15 cellular contexts compared by ENCODE assay signal in genomic region chr15:101480613-101481380, GRCh38.
"Had no signal": no experiment of that assay in that cellular context is flagged by ENCODE, and none has a peak within 500 bp of the region (broad histone marks: within the 10 kb centered on the region; RNA-seq: fewer than 3 reads in every experiment).

No MANE protein-coding gene starts in this region.

- H3K36me3 Mint-ChIP-seq: activated naive CD8-positive, alpha-beta T cell; naive B cell had no signal

- H3K4me1 Mint-ChIP-seq: naive B cell had no signal

- H3K36me3 ChIP-seq: ascending aorta, upper lobe of right lung had no signal

- H3K9me3 Mint-ChIP-seq: activated CD4-positive, alpha-beta T cell treated with anti-CD3 and anti-CD28 coated beads, Interleukin-2, amount 10 ng/mL, durations not matched to agents 24 days and 14 days; naive B cell had no signal

- H3K4me3 ChIP-seq: ascending aorta, coronary artery, lung, upper lobe of right lung had no signal

- H3K9ac ChIP-seq: SK-N-SH had no signal

- H3K9me2 ChIP-seq: SK-N-SH had no signal

- H3K4me2 ChIP-seq: SK-N-SH had no signal

- H3K27me3 ChIP-seq: ascending aorta, upper lobe of right lung had no signal

- H3K27ac ChIP-seq: ascending aorta, coronary artery, epithelial cell of prostate, upper lobe of right lung had no signal

- ATAC-seq: upper lobe of right lung had no signal

- H3K4me3 Mint-ChIP-seq: activated CD4-positive, alpha-beta T cell treated with anti-CD3 and anti-CD28 coated beads, Interleukin-2, amount 10 ng/mL, durations not matched to agents 24 days and 14 days; activated naive CD8-positive, alpha-beta T cell; naive B cell had no signal

- H3K27ac Mint-ChIP-seq: activated CD4-positive, alpha-beta T cell treated with anti-CD3 and anti-CD28 coated beads, Interleukin-2, amount 10 ng/mL, durations not matched to agents 24 days and 14 days; activated naive CD8-positive, alpha-beta T cell had no signal

- H3K4me1 ChIP-seq: ascending aorta, upper lobe of right lung had no signal

- H3K9me3 ChIP-seq: ascending aorta, SK-N-SH, upper lobe of right lung had no signal

- DNase-seq: activated CD4-positive, alpha-beta T cell treated with anti-CD3 and anti-CD28 coated beads, Interleukin-2, amount 10 ng/mL, durations not matched to agents 24 days and 14 days; activated gamma-delta T cell; activated T-cell treated with anti-CD3 and anti-CD28 coated beads, Interleukin-2, amount 50 U/mL, for 1 hour; effector memory CD4-positive, alpha-beta T cell; naive B cell; SK-N-SH; stimulated activated CD4-positive, alpha-beta T cell treated with anti-CD3 and anti-CD28 coated beads, Interleukin-12 subunit alpha, Interleukin-12 subunit beta, amount 100 ng/mL, for 4 hours; stimulated activated naive CD4-positive, alpha-beta T cell; T-helper 1 cell; upper lobe of right lung had no signal
